Comparison of ENCODE assay signal across 8 cellular contexts in the genomic region with DNA sequence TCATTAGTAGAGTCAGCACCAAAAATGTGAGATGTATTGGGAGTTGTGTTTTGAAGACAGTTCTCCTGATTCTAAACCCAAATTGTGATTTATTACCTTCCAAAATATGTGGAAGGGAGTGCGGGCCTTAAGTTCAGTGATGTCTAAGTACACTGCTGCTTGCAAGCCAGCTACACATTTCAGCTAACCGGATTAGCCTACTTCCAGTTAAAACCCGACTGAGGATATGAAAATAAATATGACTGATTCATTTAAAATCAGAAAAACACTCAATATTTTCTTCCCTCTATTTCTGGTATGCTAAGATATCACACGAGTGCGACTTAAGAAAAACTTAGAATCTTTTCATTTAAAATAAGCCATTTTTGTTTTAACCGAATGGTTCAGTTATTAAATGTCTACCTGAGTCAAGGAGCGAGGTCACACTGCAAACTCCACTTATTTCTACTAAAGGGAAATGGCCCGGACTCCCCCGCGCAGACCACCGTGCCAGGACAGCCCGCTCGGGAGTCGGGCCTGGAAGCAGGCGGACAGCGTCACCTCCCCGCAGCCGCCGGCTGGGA. TPM values are rescaled to one million over a fixed set of nuclear protein-coding genes. Genes with fewer than 3 reads are reported as not detected.
A peak's percentile ranks its signal among the peaks of the same experiment; 100 is the strongest.
DNase-seq lines count a peak whose midpoint lies in the region; ATAC-seq and TF ChIP-seq lines count a peak whose summit lies in the region.

No MANE protein-coding gene starts in this region.

- peaks cover 13 to 82% (median 30%) of the 10 kb centered on the region in 9 donors for H3K4me1 ChIP-seq in heart right ventricle

- H3K4me3 ChIP-seq in heart right ventricle = peak overlapping the region; percentile 47 to 75 (median 66)
- H3K4me3 ChIP-seq in skeletal muscle cell (ENCODE audit: low read depth, low read length) = peak overlapping the region; percentile 98

- CTCF ChIA-PET in activated B cell treated with CpG ODN at 0.5 μM for 24 hours (lab: Charles Lee) = no interaction called here

- DNase-seq in NCI-H524 (lab: John Stamatoyannopoulos, UW) (peak; percentile 40 to 43), NCI-H524 treated with DMSO at 0.1 percent for 48 hours (lab: John Stamatoyannopoulos, UW) (no peak), activated B cell treated with CpG ODN at 0.5 μM for 24 hours (no peak), heart right ventricle (no peak), skeletal muscle cell (ENCODE audit: low read depth) (no peak), GDM1 (lab: John Stamatoyannopoulos, UW) (no peak), GM03348 (ENCODE audit: low spot score) (no peak)

- peak overlapping the region; percentile 73 for H3K4me3 Mint-ChIP-seq in activated B cell treated with CpG ODN at 0.5 μM for 24 hours

- no peaks in the 10 kb centered on the region for H3K9me3 ChIP-seq in heart right ventricle

- peak overlapping the region; percentile 80 to 95 (median 91) for H3K27ac ChIP-seq in heart right ventricle

- intact Hi-C loops in activated B cell treated with CpG ODN at 0.5 μM for 24 hours (cut with micrococcal nuclease) (no loop called here), heart right ventricle (cut with DNase I) (loop anchor here in 1 of 10 donors (10.0 kb wide), 1 partner anchor 527 kb away; no protein-coding TSS in a partner anchor)

- POLR2A ChIA-PET in activated B cell treated with CpG ODN at 0.5 μM for 24 hours (lab: Charles Lee) = no interaction called here

- H3K27me3 ChIP-seq in heart right ventricle = peaks cover 0 to 36% (median 13%) of the 10 kb centered on the region in 7 donors

- TF ChIP-seq CTCF in activated B cell treated with CpG ODN at 0.5 μM for 24 hours (IDR thresholded peaks at IDR 0.05) = no peak
- TF ChIP-seq CTCF in heart right ventricle (IDR thresholded peaks at IDR 0.05) = no peak

- 10 to 18% methylated on average over 19 of the region's 19 CpGs for WGBS in heart right ventricle, 2 donors

- H3K36me3 ChIP-seq in heart right ventricle = peaks cover 0 to 22% (median 0%) of the 10 kb centered on the region in 9 donors

- peaks cover 47% of the 10 kb centered on the region for H3K27me3 Mint-ChIP-seq in activated B cell treated with CpG ODN at 0.5 μM for 24 hours

- no peaks in the 10 kb centered on the region for H3K36me3 Mint-ChIP-seq in activated B cell treated with CpG ODN at 0.5 μM for 24 hours (ENCODE audit: low read depth)

- peak; percentile 18 for ATAC-seq in activated B cell treated with CpG ODN at 0.5 μM for 24 hours (ENCODE audit: low read depth)
- peak in 5 of 8 donors; percentile 39 to 56 (median 50) for ATAC-seq in heart right ventricle
- no peak for ATAC-seq in GM21526 (IDR thresholded peaks at IDR 0.05; ENCODE audit: low FRiP score, unreplicated experiment)

- peaks cover 7% of the 10 kb centered on the region for H3K4me1 Mint-ChIP-seq in activated B cell treated with CpG ODN at 0.5 μM for 24 hours

- no peak overlapping the region for H3K27ac Mint-ChIP-seq in activated B cell treated with CpG ODN at 0.5 μM for 24 hours

- no peaks in the 10 kb centered on the region for H3K9me3 Mint-ChIP-seq in activated B cell treated with CpG ODN at 0.5 μM for 24 hours

RNA-seq across cellular contexts. Expression of a gene that starts 0.8 kb away (rescaled TPM):
- total RNA-seq in activated B cell treated with CpG ODN at 0.5 μM for 24 hours (0.16 and 0.27 TPM in 2 replicates), heart right ventricle (1,000 to 10,000 TPM in 9 of 10 donors, 100 to 1,000 TPM in 1; 598 to 2,354 (median 1,687) TPM)
- polyA plus RNA-seq in heart right ventricle = 100 to 1,000 TPM; 437 to 653 TPM

Comparison
In these comparisons a context has a peak if more than half of its experiments do, and no peak if none do; other contexts are left out.
1. DNase-seq: peak in NCI-H524 (2 of 2); none in NCI-H524 treated with DMSO at 0.1 percent for 48 hours (single experiment), activated B cell treated with CpG ODN at 0.5 μM for 24 hours (single experiment), heart right ventricle (0 of 2), skeletal muscle cell (single experiment), GDM1 (single experiment) and GM03348 (single experiment).
2. RNA of a gene that starts 0.8 kb away (total RNA-seq): 598 to 2,354 TPM in heart right ventricle; 0.16 to 0.27 TPM in activated B cell treated with CpG ODN at 0.5 μM for 24 hours; every median in the first group is over 100 times any median in the second.